2 cellular contexts compared by ENCODE assay signal in genomic region chr17:9973689-9974459, GRCh38.
TF ChIP-seq lines count a peak whose summit lies in the region.

No MANE protein-coding gene starts in this region.

TF ChIP-seq in GM23338, 12 proteins besides CTCF, POLR2A, EP300 and RAD21:
- TF ChIP-seq ZNF462 (CRISPR knock-in tag; IDR thresholded peaks at IDR 0.05) (no peak), NANOG (IDR thresholded peaks at IDR 0.05; ENCODE audit: borderline replicate concordance) (no peak), ZNF114 (CRISPR knock-in tag; IDR thresholded peaks at IDR 0.05) (no peak), ZNF331 (CRISPR knock-in tag; IDR thresholded peaks at IDR 0.05; ENCODE audit: low read depth) (no peak), EZH2 (IDR thresholded peaks at IDR 0.05; ENCODE audit: low read depth, unreplicated experiment) (no peak), STAT1 (IDR thresholded peaks at IDR 0.05; ENCODE audit: unreplicated experiment) (no peak), JUNB (IDR thresholded peaks at IDR 0.05; ENCODE audit: unreplicated experiment) (no peak), ETS1 (IDR thresholded peaks at IDR 0.05) (no peak), CREB1 (CRISPR knock-in tag; IDR thresholded peaks at IDR 0.05; ENCODE audit: low read depth) (no peak), EZH2phosphoT487 (IDR thresholded peaks at IDR 0.05; ENCODE audit: unreplicated experiment) (no peak), POLR2AphosphoS5 (IDR thresholded peaks at IDR 0.05; ENCODE audit: low read depth) (no peak)
- TF ChIP-seq, protein P1, sequence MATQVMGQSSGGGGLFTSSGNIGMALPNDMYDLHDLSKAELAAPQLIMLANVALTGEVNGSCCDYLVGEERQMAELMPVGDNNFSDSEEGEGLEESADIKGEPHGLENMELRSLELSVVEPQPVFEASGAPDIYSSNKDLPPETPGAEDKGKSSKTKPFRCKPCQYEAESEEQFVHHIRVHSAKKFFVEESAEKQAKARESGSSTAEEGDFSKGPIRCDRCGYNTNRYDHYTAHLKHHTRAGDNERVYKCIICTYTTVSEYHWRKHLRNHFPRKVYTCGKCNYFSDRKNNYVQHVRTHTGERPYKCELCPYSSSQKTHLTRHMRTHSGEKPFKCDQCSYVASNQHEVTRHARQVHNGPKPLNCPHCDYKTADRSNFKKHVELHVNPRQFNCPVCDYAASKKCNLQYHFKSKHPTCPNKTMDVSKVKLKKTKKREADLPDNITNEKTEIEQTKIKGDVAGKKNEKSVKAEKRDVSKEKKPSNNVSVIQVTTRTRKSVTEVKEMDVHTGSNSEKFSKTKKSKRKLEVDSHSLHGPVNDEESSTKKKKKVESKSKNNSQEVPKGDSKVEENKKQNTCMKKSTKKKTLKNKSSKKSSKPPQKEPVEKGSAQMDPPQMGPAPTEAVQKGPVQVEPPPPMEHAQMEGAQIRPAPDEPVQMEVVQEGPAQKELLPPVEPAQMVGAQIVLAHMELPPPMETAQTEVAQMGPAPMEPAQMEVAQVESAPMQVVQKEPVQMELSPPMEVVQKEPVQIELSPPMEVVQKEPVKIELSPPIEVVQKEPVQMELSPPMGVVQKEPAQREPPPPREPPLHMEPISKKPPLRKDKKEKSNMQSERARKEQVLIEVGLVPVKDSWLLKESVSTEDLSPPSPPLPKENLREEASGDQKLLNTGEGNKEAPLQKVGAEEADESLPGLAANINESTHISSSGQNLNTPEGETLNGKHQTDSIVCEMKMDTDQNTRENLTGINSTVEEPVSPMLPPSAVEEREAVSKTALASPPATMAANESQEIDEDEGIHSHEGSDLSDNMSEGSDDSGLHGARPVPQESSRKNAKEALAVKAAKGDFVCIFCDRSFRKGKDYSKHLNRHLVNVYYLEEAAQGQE (IDR thresholded peaks at IDR 0.05; ENCODE audit: unreplicated experiment), result no peak

TF ChIP-seq in SK-N-SH, 30 proteins besides CTCF, POLR2A, EP300 and RAD21 (continued from another document):
- TF ChIP-seq, protein P1 (IDR thresholded peaks at IDR 0.05; ENCODE audit: low read depth, low read length), result no peak
- TF ChIP-seq USF1 (IDR thresholded peaks at IDR 0.05; ENCODE audit: borderline replicate concordance, low read depth), result no peak
- no peak for TF ChIP-seq FOXM1 (IDR thresholded peaks at IDR 0.05; ENCODE audit: low read depth)
- TF ChIP-seq RXRA (IDR thresholded peaks at IDR 0.05; ENCODE audit: borderline replicate concordance, low read depth), result no peak
- TF ChIP-seq ELF1 (IDR thresholded peaks at IDR 0.05), result no peak
